ENCODE assay signal across 11 cellular contexts in genomic region chr6:45438849-45439406, GRCh38.
DNase-seq lines count a peak whose midpoint lies in the region; ATAC-seq and TF ChIP-seq lines count a peak whose summit lies in the region.
"Had no signal": no experiment of that assay in that cellular context is flagged by ENCODE, and none has a peak within 500 bp of the region (broad histone marks: within the 10 kb centered on the region; RNA-seq: fewer than 3 reads in every experiment).

No MANE protein-coding gene starts in this region.

- H3K9ac ChIP-seq in DND-41 (ENCODE audit: low read depth, low read length) (peak overlapping the region; percentile 15; the same call in 1 of the 2 replicates), Loucy (ENCODE audit: low read depth, low read length, poor library complexity, severe bottlenecking) (peak overlapping the region; percentile 76)

- H2AFZ ChIP-seq in DND-41 (ENCODE audit: low read depth, low read length): no peak overlapping the region
- H2AFZ ChIP-seq in Loucy (ENCODE audit: low read length): no peak overlapping the region

- H3K4me3 ChIP-seq in DND-41 (ENCODE audit: low read depth in 1 of 2, low read length in 2 of 2) (no peak overlapping the region), Loucy (ENCODE audit: low read length, poor library complexity, severe bottlenecking) (peak overlapping the region; percentile 73), astrocyte of the cerebellum (ENCODE audit: low read depth, low read length) (no peak overlapping the region), kidney epithelial cell (ENCODE audit: low read depth, low read length) (no peak overlapping the region)
- H3K4me3 ChIP-seq: stomach had no signal

- H3K4me2 ChIP-seq in DND-41 (ENCODE audit: insufficient read depth, low read length) (peak overlapping the region; percentile 32; the same call in 1 of the 2 replicates), Loucy (ENCODE audit: low read depth, low read length, poor library complexity, severe bottlenecking) (peak overlapping the region; percentile 79)

- H3K9me2 ChIP-seq in Loucy (replicated peaks; ENCODE audit: low read depth, low read length): no peaks in the 10 kb centered on the region

- H3K4me1 ChIP-seq in DND-41 (ENCODE audit: insufficient read depth, low read length) (peaks cover 96% of the 10 kb centered on the region), Loucy (ENCODE audit: insufficient read depth, low read length, poor library complexity, severe bottlenecking) (peaks cover 89% of the 10 kb centered on the region)

- in situ Hi-C loops in astrocyte of the cerebellum (cut with HindIII; ENCODE audit: low sequenced_read_pairs): no loop called here

- peaks cover 51% of the 10 kb centered on the region for H3K36me3 ChIP-seq in DND-41 (ENCODE audit: insufficient read depth, low read length)
- peaks cover 22% of the 10 kb centered on the region for H3K36me3 ChIP-seq in Loucy (ENCODE audit: insufficient read depth, low read length)
- H3K36me3 ChIP-seq in kidney epithelial cell (ENCODE audit: control insufficient read depth, insufficient read depth, low read length): no peaks in the 10 kb centered on the region
- H3K36me3 ChIP-seq: stomach had no signal

- DNase-seq in DND-41 (peak; percentile 68), astrocyte of the cerebellum (ENCODE audit: low read depth) (peak; percentile 91), kidney epithelial cell (ENCODE audit: low read depth) (peak; percentile 71), germinal center (ENCODE audit: low spot score) (no peak), amniotic stem cell (lab: John Stamatoyannopoulos, UW) (no peak)
- DNase-seq: NCI-H2171; stimulated activated CD4-positive, alpha-beta T cell treated with anti-CD3 and anti-CD28 coated beads, Interleukin-15, amount 100 ng/mL, for 24 hours; stomach had no signal

- H3K9me3 ChIP-seq in DND-41 (ENCODE audit: insufficient read depth, low read length, severe bottlenecking) (no peaks in the 10 kb centered on the region), Loucy (ENCODE audit: insufficient read depth, low read depth, low read length) (no peaks in the 10 kb centered on the region)
- H3K9me3 ChIP-seq: stomach had no signal

- H3K79me2 ChIP-seq in DND-41 (ENCODE audit: insufficient read depth, low read length): peaks cover 18% of the 10 kb centered on the region
- H3K79me2 ChIP-seq in Loucy (ENCODE audit: insufficient read depth, low read length): peaks cover 91% of the 10 kb centered on the region

- H3K27ac ChIP-seq in DND-41 (ENCODE audit: low read length): peak overlapping the region; percentile 87
- H3K27ac ChIP-seq: stomach had no signal

- H3K27me3 ChIP-seq in DND-41 (ENCODE audit: insufficient read depth, low read length, poor library complexity): no peaks in the 10 kb centered on the region
- no peaks in the 10 kb centered on the region for H3K27me3 ChIP-seq in Loucy (ENCODE audit: insufficient read depth, low read length, poor library complexity, severe bottlenecking)
- no peaks in the 10 kb centered on the region for H3K27me3 ChIP-seq in kidney epithelial cell (ENCODE audit: control insufficient read depth, insufficient read depth, low read length)

- peaks cover 4% of the 10 kb centered on the region for H3F3A ChIP-seq in Loucy (ENCODE audit: low read depth)

- ATAC-seq in DND-41 (ENCODE audit: insufficient read depth, low read depth) (peak; percentile 77), GM21529 (IDR thresholded peaks at IDR 0.05; ENCODE audit: unreplicated experiment) (no peak), HG02759 (IDR thresholded peaks at IDR 0.05; ENCODE audit: unreplicated experiment) (no peak)

- H4K20me1 ChIP-seq in DND-41 (ENCODE audit: insufficient read depth, low read length) (no peaks in the 10 kb centered on the region), Loucy (ENCODE audit: insufficient read depth, low read length, poor library complexity, severe bottlenecking) (no peaks in the 10 kb centered on the region)

- peak; percentile 26 for TF ChIP-seq CTCF in DND-41 (IDR thresholded peaks at IDR 0.05; ENCODE audit: borderline replicate concordance, extremely low read depth, low read length, poor library complexity, severe bottlenecking)
- TF ChIP-seq CTCF in Loucy (conservative IDR thresholded peaks at IDR 0.05; ENCODE audit: low read length): no peak
- no peak for TF ChIP-seq CTCF in astrocyte of the cerebellum (IDR thresholded peaks at IDR 0.05; ENCODE audit: low read depth, low read length, missing control alignments)
- TF ChIP-seq CTCF in kidney epithelial cell (IDR thresholded peaks at IDR 0.05; ENCODE audit: insufficient read depth, low read length, poor library complexity, severe bottlenecking): no peak

Comparison
In these comparisons a context has a peak if more than half of its experiments do, and no peak if none do; other contexts are left out.
1. DNase-seq: peak in DND-41 (single experiment), astrocyte of the cerebellum (single experiment) and kidney epithelial cell (single experiment); none in germinal center (single experiment) and amniotic stem cell (single experiment).